Comparison of ENCODE assay signal across 24 cellular contexts in the genomic region with DNA sequence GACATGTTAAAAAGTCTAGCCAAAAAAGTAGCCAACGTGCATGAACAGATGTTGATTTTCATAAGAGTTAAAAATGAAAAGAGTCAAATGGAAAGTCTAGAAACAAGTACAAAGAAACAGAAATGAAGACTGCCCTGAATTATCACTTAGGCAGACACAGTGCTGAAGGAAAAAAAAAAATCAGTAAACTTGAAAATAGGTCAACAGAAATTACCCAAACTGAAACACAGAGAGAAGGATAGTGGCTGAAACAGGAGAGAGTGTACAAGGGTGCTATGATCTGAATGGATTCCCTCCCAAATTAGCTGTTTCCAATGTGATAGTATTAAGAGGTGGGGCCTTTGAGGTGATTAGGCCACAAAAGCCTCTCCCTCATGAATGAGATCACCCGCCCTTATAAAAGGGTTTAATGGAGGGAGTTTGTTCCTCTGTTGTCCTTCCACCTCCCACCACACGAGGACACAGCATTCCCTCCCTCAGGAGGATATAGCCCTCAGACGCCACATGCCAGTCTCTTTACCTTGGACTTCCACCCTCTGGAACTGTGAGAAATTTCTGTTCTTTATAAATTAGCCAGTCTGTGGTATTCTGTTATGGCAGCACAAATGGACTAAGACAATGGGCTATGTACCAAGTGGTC.
DNase-seq lines count a peak whose midpoint lies in the region; ATAC-seq, FAIRE-seq and TF ChIP-seq lines count a peak whose summit lies in the region.
"Had no signal": no experiment of that assay in that cellular context is flagged by ENCODE, and none has a peak within 500 bp of the region (broad histone marks: within the 10 kb centered on the region; RNA-seq: fewer than 3 reads in every experiment).

No MANE protein-coding gene starts in this region.

- no peak overlapping the region for H2AFZ ChIP-seq in mesenchymal stem cell (ENCODE audit: low read depth, low read length)
- H2AFZ ChIP-seq: PC-9 had no signal

- TF ChIP-seq CTCF in Panc1 (IDR thresholded peaks at IDR 0.05) (peak; percentile 14; the same call in 1 of the 2 replicates), thyroid gland (IDR thresholded peaks at IDR 0.05) (no peak), GM20000 (IDR thresholded peaks at IDR 0.05; ENCODE audit: extremely low read depth, missing control alignments) (no peak), kidney (IDR thresholded peaks at IDR 0.05; ENCODE audit: borderline replicate concordance, extremely low read depth, insufficient read depth) (no peak)

- H3K79me1 ChIP-seq in mesenchymal stem cell (replicated peaks; ENCODE audit: low read length, poor library complexity, severe bottlenecking), result peaks cover 13% of the 10 kb centered on the region

- H3K36me3 ChIP-seq in Panc1 (ENCODE audit: control insufficient read depth, insufficient read depth, low read length), result no peaks in the 10 kb centered on the region
- no peaks in the 10 kb centered on the region for H3K36me3 ChIP-seq in mesenchymal stem cell (ENCODE audit: control insufficient read depth in 1 of 2, insufficient read depth in 2 of 2, low read depth in 1 of 2, low read length in 2 of 2)
- no peaks in the 10 kb centered on the region for H3K36me3 ChIP-seq in thyroid gland
- no peaks in the 10 kb centered on the region for H3K36me3 ChIP-seq in kidney (ENCODE audit: control insufficient read depth in 1 of 2, insufficient read depth in 2 of 2, low read length in 2 of 2)
- H3K36me3 ChIP-seq: adrenal gland, breast epithelium, colonic mucosa, SJCRH30 had no signal

- no peak overlapping the region for H4K8ac ChIP-seq in mesenchymal stem cell (ENCODE audit: low read length)

- H3K14ac ChIP-seq in mesenchymal stem cell (ENCODE audit: low read length in 2 of 2), result no peak overlapping the region

- H3K4me3 ChIP-seq in Panc1 (ENCODE audit: low read depth in 2 of 2, low read length in 2 of 2) (no peak overlapping the region), mesenchymal stem cell (ENCODE audit: insufficient read depth in 1 of 2, low read depth in 1 of 2, low read length in 2 of 2) (no peak overlapping the region), thyroid gland (replicated peaks in 1 of 3) (no peak overlapping the region), kidney (ENCODE audit: low read length in 2 of 2) (no peak overlapping the region)
- H3K4me3 ChIP-seq: adrenal gland, breast epithelium, colonic mucosa, PC-9, SJCRH30 had no signal

- H3K27me3 ChIP-seq in Panc1 (ENCODE audit: control insufficient read depth, insufficient read depth, low read length) (no peaks in the 10 kb centered on the region), mesenchymal stem cell (ENCODE audit: control insufficient read depth in 1 of 2, insufficient read depth in 1 of 2, low read length in 2 of 2) (no peaks in the 10 kb centered on the region), thyroid gland (no peaks in the 10 kb centered on the region)
- H3K27me3 ChIP-seq: adrenal gland, breast epithelium, colonic mucosa, SJCRH30 had no signal

- CTCF ChIA-PET in Panc1 (lab: Charles Lee), result no interaction called here

- H3K18ac ChIP-seq in mesenchymal stem cell (ENCODE audit: low read depth in 1 of 2, low read length in 2 of 2), result peak overlapping the region in 1 of 2 experiments; percentile 58

- TF ChIP-seq POLR2A in H54 (IDR thresholded peaks at IDR 0.05; ENCODE audit: low read depth, low read length) (no peak), thyroid gland (IDR thresholded peaks at IDR 0.05) (no peak)

- no TSS peak for BruUV-seq in Panc1 (replicated peaks; lab: Mats Ljungman, UMichigan)

- H3K4me1 ChIP-seq in Panc1 (ENCODE audit: control insufficient read depth, insufficient read depth, low read length) (no peaks in the 10 kb centered on the region), mesenchymal stem cell (ENCODE audit: control insufficient read depth, insufficient read depth, low read depth, low read length) (no peaks in the 10 kb centered on the region), thyroid gland (no peaks in the 10 kb centered on the region), kidney (ENCODE audit: control insufficient read depth in 1 of 2, insufficient read depth in 1 of 2, low read depth in 1 of 2, low read length in 2 of 2) (no peaks in the 10 kb centered on the region)
- H3K4me1 ChIP-seq: colonic mucosa, SJCRH30 had no signal

- H3K9me3 ChIP-seq in Panc1 (ENCODE audit: control insufficient read depth, insufficient read depth, low read depth, low read length), result no peaks in the 10 kb centered on the region
- H3K9me3 ChIP-seq in mesenchymal stem cell (ENCODE audit: control insufficient read depth, low read length), result no peaks in the 10 kb centered on the region
- no peaks in the 10 kb centered on the region for H3K9me3 ChIP-seq in thyroid gland
- H3K9me3 ChIP-seq in kidney (ENCODE audit: control insufficient read depth in 1 of 2, low read length in 2 of 2), result no peaks in the 10 kb centered on the region
- H3K9me3 ChIP-seq: breast epithelium, colonic mucosa, SJCRH30 had no signal

- peak; percentile 25 for DNase-seq in ACHN
- no peak for DNase-seq in H54 (ENCODE audit: insufficient read length, low spot score)
- no peak for DNase-seq in Panc1 (ENCODE audit: low read depth, low spot score)
- DNase-seq in mesenchymal stem cell, result no peak
- no peak for DNase-seq in thyroid gland
- no peak for DNase-seq in GM20000 (ENCODE audit: low spot score)
- no peak for DNase-seq in kidney
- DNase-seq in Ammon's horn (ENCODE audit: low spot score), result no peak
- DNase-seq: activated CD4-positive, alpha-beta memory T cell treated with anti-CD3 and anti-CD28 coated beads for 36 hours; adrenal gland; CD4-positive, alpha-beta T cell; colonic mucosa; DMS153; HFFc6; KBM-7; mammary epithelial cell; NCI-H1694 treated with DMSO at 0.1 percent for 48 hours; NCI-H2227 treated with DMSO at 0.1 percent for 48 hours; nephron progenitor cell; PC-9; SJCRH30; stimulated activated naive CD4-positive, alpha-beta T cell had no signal

- H4K91ac ChIP-seq in mesenchymal stem cell (ENCODE audit: low read length), result no peak overlapping the region

- POLR2A ChIA-PET in Panc1 (lab: Charles Lee), result interaction anchor here (0.6 kb wide), 1 partner anchor 97 kb away, joined by 3 read pairs; no protein-coding TSS in a partner anchor

- H2BK120ac ChIP-seq in mesenchymal stem cell (ENCODE audit: low read depth, low read length), result no peak overlapping the region

- H3K23ac ChIP-seq in mesenchymal stem cell (ENCODE audit: low read length in 2 of 2), result no peak overlapping the region

- H2BK5ac ChIP-seq in mesenchymal stem cell (ENCODE audit: low read depth, low read length, poor library complexity, severe bottlenecking), result no peak overlapping the region

- no peak overlapping the region for H3K9ac ChIP-seq in mesenchymal stem cell (ENCODE audit: low read length)
- H3K9ac ChIP-seq in kidney (ENCODE audit: low read length in 2 of 2), result no peak overlapping the region

- in situ Hi-C loops in ACHN (cut with HindIII; ENCODE audit: low pct_ligation_motif_present, low pct_unique_long_range_greater_than_20kb, low sequenced_read_pairs), result no loop called here
- in situ Hi-C loops in Panc1 (cut with HindIII; ENCODE audit: low pct_unique_long_range_greater_than_20kb, low sequenced_read_pairs), result no loop called here

- intact Hi-C loops in Panc1 (cut with micrococcal nuclease; ENCODE audit: unreplicated experiment) (no loop called here), thyroid gland (cut with DNase I) (no loop called here), kidney (cut with DNase I) (no loop called here)

- no peak overlapping the region for H2AK5ac ChIP-seq in mesenchymal stem cell (ENCODE audit: low read length, severe bottlenecking)

- H2BK15ac ChIP-seq in mesenchymal stem cell (ENCODE audit: low read depth, poor library complexity, severe bottlenecking), result no peak overlapping the region

- WGBS in mesenchymal stem cell, result 60% methylated on average over 1 of the region's 4 CpGs
- 78 to 89% methylated on average over 4 of the region's 4 CpGs for WGBS in thyroid gland, 2 donors

- H3K4ac ChIP-seq in mesenchymal stem cell (ENCODE audit: low read depth in 1 of 2, low read length in 2 of 2), result no peak overlapping the region

- no peak overlapping the region for H3K4me2 ChIP-seq in mesenchymal stem cell (ENCODE audit: low read length, poor library complexity, severe bottlenecking)
- H3K4me2 ChIP-seq: PC-9 had no signal

- FAIRE-seq in H54 (lab: Jason Lieb, UNC) (peak; percentile 69), kidney (lab: Jason Lieb, UNC) (no peak)
- FAIRE-seq: endometrium had no signal

- no peak for ATAC-seq in Panc1

- peak overlapping the region; percentile 79 to 90 for H2BK12ac ChIP-seq in mesenchymal stem cell (ENCODE audit: low read length in 2 of 2)

- H3K27ac ChIP-seq in Panc1 (ENCODE audit: low read length) (no peak overlapping the region), mesenchymal stem cell (ENCODE audit: low read length, poor library complexity, severe bottlenecking) (no peak overlapping the region), thyroid gland (no peak overlapping the region), kidney (ENCODE audit: low read depth in 2 of 2, low read length in 2 of 2) (no peak overlapping the region)
- H3K27ac ChIP-seq: PC-9, SJCRH30 had no signal
